Comparison of ENCODE assay signal across 19 cellular contexts in the genomic region with DNA sequence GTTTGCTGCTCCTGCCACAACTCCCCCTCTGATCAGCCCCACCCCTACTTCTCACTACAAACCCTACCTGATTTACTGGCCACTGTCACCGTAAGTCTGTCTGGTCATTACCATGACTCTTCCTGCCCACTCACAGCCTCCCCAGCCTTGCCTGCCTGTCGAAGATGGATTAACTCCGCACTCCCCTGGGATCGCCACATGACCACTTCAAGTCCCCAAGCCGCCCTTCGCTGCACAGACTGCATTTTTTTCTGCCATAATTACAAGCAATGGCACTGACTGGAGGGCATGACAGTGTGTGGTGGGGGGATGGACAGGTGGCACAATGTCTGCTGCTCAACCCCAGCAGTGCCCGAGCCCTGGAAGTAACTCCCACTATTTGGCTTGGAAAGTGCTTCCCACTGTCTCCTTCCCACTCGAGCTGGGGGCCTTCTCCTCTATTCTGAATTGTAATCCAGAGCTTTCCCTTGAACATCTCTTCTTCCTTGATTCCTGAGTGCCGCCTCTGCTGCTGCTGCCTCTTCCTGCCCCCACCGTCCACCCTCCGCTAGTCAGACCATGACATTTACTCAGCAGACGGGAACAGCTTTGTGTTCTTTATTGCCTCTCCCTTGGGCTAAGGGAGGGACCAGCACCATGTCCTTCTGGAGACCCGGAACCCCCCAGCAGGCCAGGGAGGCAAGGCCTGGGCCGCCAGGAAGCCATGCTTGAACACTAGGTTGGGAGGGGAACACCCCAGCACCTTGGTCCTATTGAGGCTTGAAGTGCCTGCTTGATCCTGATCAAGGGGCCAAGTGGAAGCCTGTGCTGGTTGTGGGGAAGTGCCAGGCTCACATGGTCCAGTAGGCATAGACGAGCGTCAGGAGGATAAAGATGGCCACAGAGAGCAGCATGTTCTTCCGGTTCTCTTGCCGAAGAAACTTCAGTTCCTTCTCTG. TPM values are rescaled to one million over a fixed set of nuclear protein-coding genes. Genes with fewer than 3 reads are reported as not detected.
DNase-seq lines count a peak whose midpoint lies in the region; ATAC-seq and TF ChIP-seq lines count a peak whose summit lies in the region.
"Had no signal": no experiment of that assay in that cellular context is flagged by ENCODE, and none has a peak within 500 bp of the region (broad histone marks: within the 10 kb centered on the region; RNA-seq: fewer than 3 reads in every experiment).

No MANE protein-coding gene starts in this region.

- no peak overlapping the region for H3K4me3 Mint-ChIP-seq in CD4-positive, alpha-beta T cell
- no peak overlapping the region for H3K4me3 Mint-ChIP-seq in T-helper 17 cell
- H3K4me3 Mint-ChIP-seq in naive thymus-derived CD4-positive, alpha-beta T cell = no peak overlapping the region
- H3K4me3 Mint-ChIP-seq: CD14-positive monocyte; IgD-negative memory B cell; stimulated activated naive CD8-positive, alpha-beta T cell treated with anti-CD3 and anti-CD28 coated beads, Interleukin-15, amount 100 ng/mL, for 72 hours had no signal

- CTCF ChIA-PET in CD4-positive, alpha-beta T cell (lab: Charles Lee) = interaction anchor here (1.9 to 2.3 kb wide), 2 partner anchors 83 to 209 kb away, joined by 4 to 5 read pairs; no protein-coding TSS in a partner anchor
- CTCF ChIA-PET in naive thymus-derived CD4-positive, alpha-beta T cell (lab: Charles Lee) = interaction anchor here (0.9 to 4.3 kb wide), 4 partner anchors 21 to 210 kb away, joined by 4 to 31 read pairs (median 6); no protein-coding TSS in a partner anchor

- no peak overlapping the region for H4K5ac ChIP-seq in mesendoderm (ENCODE audit: low read length)

- no CpG with 5 or more reads among the region's 18 CpGs for WGBS in mesendoderm (ENCODE audit: extremely low coverage, insufficient coverage, low lambda C conversion rate)

- H3K79me2 ChIP-seq in mesendoderm (ENCODE audit: control insufficient read depth, insufficient read depth, low read length) = no peaks in the 10 kb centered on the region
- H3K79me2 ChIP-seq: parathyroid adenoma had no signal

- H3K36me3 Mint-ChIP-seq in CD4-positive, alpha-beta T cell (ENCODE audit: low read depth) = peaks cover 58% of the 10 kb centered on the region
- peaks cover 8% of the 10 kb centered on the region for H3K36me3 Mint-ChIP-seq in T-helper 17 cell (ENCODE audit: low read depth)
- H3K36me3 Mint-ChIP-seq in naive thymus-derived CD4-positive, alpha-beta T cell = peaks cover 0 to 15% (median 8%) of the 10 kb centered on the region in 5 donors
- H3K36me3 Mint-ChIP-seq: IgD-negative memory B cell had no signal

- POLR2A ChIA-PET in CD4-positive, alpha-beta T cell (lab: Charles Lee) = interaction anchor here (1.2 kb wide), 1 partner anchor 83 kb away, joined by 3 read pairs; no protein-coding TSS in a partner anchor
- POLR2A ChIA-PET in naive thymus-derived CD4-positive, alpha-beta T cell (lab: Charles Lee) = interaction anchor here (0.8 kb wide), 1 partner anchor 211 kb away, joined by 3 read pairs; no protein-coding TSS in a partner anchor

- no peaks in the 10 kb centered on the region for H3K4me1 Mint-ChIP-seq in CD4-positive, alpha-beta T cell (ENCODE audit: low read depth)
- H3K4me1 Mint-ChIP-seq in T-helper 17 cell = peaks cover 12% of the 10 kb centered on the region
- H3K4me1 Mint-ChIP-seq in naive thymus-derived CD4-positive, alpha-beta T cell = peaks cover 2 to 20% (median 5%) of the 10 kb centered on the region in 7 donors
- H3K4me1 Mint-ChIP-seq: CD14-positive monocyte; stimulated activated naive CD8-positive, alpha-beta T cell treated with anti-CD3 and anti-CD28 coated beads, Interleukin-15, amount 100 ng/mL, for 72 hours had no signal

- H3K27me3 Mint-ChIP-seq in CD4-positive, alpha-beta T cell = no peaks in the 10 kb centered on the region
- H3K27me3 Mint-ChIP-seq in T-helper 17 cell = no peaks in the 10 kb centered on the region
- H3K27me3 Mint-ChIP-seq in naive thymus-derived CD4-positive, alpha-beta T cell = no peaks in the 10 kb centered on the region
- H3K27me3 Mint-ChIP-seq: IgD-negative memory B cell; stimulated activated naive CD8-positive, alpha-beta T cell treated with anti-CD3 and anti-CD28 coated beads, Interleukin-15, amount 100 ng/mL, for 72 hours had no signal

- no peak overlapping the region for H2AK5ac ChIP-seq in mesendoderm (ENCODE audit: low read length)

- H4K8ac ChIP-seq in mesendoderm (ENCODE audit: low read depth, low read length) = no peak overlapping the region

- no peak overlapping the region for H3K18ac ChIP-seq in mesendoderm (ENCODE audit: low read length)

- peaks cover 0 to 69% (median 14%) of the 10 kb centered on the region in 3 experiments for H3K36me3 ChIP-seq in naive thymus-derived CD4-positive, alpha-beta T cell (ENCODE audit: control insufficient read depth in 2 of 3, insufficient read depth in 3 of 3, low read length in 3 of 3)
- peaks cover 7% of the 10 kb centered on the region for H3K36me3 ChIP-seq in MG63
- peaks cover 7% of the 10 kb centered on the region for H3K36me3 ChIP-seq in mesendoderm (ENCODE audit: control insufficient read depth, insufficient read depth, low read length)

- H3K4me1 ChIP-seq in naive thymus-derived CD4-positive, alpha-beta T cell (ENCODE audit: control insufficient read depth in 2 of 2, insufficient read depth in 2 of 2, low read length in 2 of 2) = peaks cover 0 to 4% of the 10 kb centered on the region in 2 donors
- no peaks in the 10 kb centered on the region for H3K4me1 ChIP-seq in mesendoderm (ENCODE audit: control insufficient read depth, low read depth, low read length)
- H3K4me1 ChIP-seq: parathyroid adenoma had no signal

- no peak overlapping the region for H3K27ac ChIP-seq in CD4-positive, alpha-beta T cell (ENCODE audit: low read depth, low read length)
- no peak overlapping the region for H3K27ac ChIP-seq in naive thymus-derived CD4-positive, alpha-beta T cell (ENCODE audit: low read depth, low read length)
- H3K27ac ChIP-seq in mesendoderm (ENCODE audit: low read depth, low read length) = no peak overlapping the region
- H3K27ac ChIP-seq: parathyroid adenoma had no signal

- no peak overlapping the region for H3K56ac ChIP-seq in mesendoderm (ENCODE audit: low read length)

- no peak for ATAC-seq in CD4-positive, alpha-beta T cell (ENCODE audit: poor library complexity)
- ATAC-seq in T-helper 17 cell = no peak
- ATAC-seq in naive thymus-derived CD4-positive, alpha-beta T cell = no peak
- ATAC-seq: stimulated activated naive CD8-positive, alpha-beta T cell treated with anti-CD3 and anti-CD28 coated beads, Interleukin-15, amount 100 ng/mL, for 72 hours had no signal

- no peak overlapping the region for H3K4ac ChIP-seq in mesendoderm (ENCODE audit: low read depth, low read length)

- no peak overlapping the region for H2BK120ac ChIP-seq in mesendoderm (ENCODE audit: low read depth, low read length)

- peak in 1 of 10 experiments; percentile 28 for DNase-seq in CD4-positive, alpha-beta T cell
- peak; percentile 52 for DNase-seq in DMS79 (lab: John Stamatoyannopoulos, UW)
- no peak for DNase-seq in T-helper 17 cell
- DNase-seq in naive thymus-derived CD4-positive, alpha-beta T cell = no peak
- no peak for DNase-seq in NCI-H748 (lab: John Stamatoyannopoulos, UW; ENCODE audit: unreplicated experiment)
- no peak for DNase-seq in MG63
- DNase-seq in mesendoderm = no peak
- DNase-seq: anterior cingulate cortex; erythroblast; mesenchymal stem cell; NCI-H1105; NCI-H526; stimulated activated naive CD8-positive, alpha-beta T cell treated with anti-CD3 and anti-CD28 coated beads, Interleukin-15, amount 100 ng/mL, for 72 hours; T-helper 2 cell had no signal

- no peak overlapping the region for H2BK15ac ChIP-seq in mesendoderm (replicated peaks; ENCODE audit: low read depth)

- no peak for TF ChIP-seq CTCF in CD4-positive, alpha-beta T cell (IDR thresholded peaks at IDR 0.05)

- H3K4me3 ChIP-seq in naive thymus-derived CD4-positive, alpha-beta T cell (ENCODE audit: low read length) = no peak overlapping the region
- no peak overlapping the region for H3K4me3 ChIP-seq in MG63
- no peak overlapping the region for H3K4me3 ChIP-seq in mesendoderm (ENCODE audit: low read length)
- H3K4me3 ChIP-seq: smooth muscle cell had no signal

- no peaks in the 10 kb centered on the region for H3K9me3 ChIP-seq in CD4-positive, alpha-beta T cell (ENCODE audit: control insufficient read depth, low read length)
- H3K9me3 ChIP-seq in T-helper 17 cell (ENCODE audit: control insufficient read depth, low read length, poor library complexity, severe bottlenecking) (no peaks in the 10 kb centered on the region), MG63 (no peaks in the 10 kb centered on the region)
- no peaks in the 10 kb centered on the region for H3K9me3 ChIP-seq in naive thymus-derived CD4-positive, alpha-beta T cell (ENCODE audit: control insufficient read depth in 2 of 3, low read length in 3 of 3)

- no peak overlapping the region for H2BK5ac ChIP-seq in mesendoderm (ENCODE audit: low read length)

- H3K27ac Mint-ChIP-seq in CD4-positive, alpha-beta T cell = peak overlapping the region; percentile 50
- peak overlapping the region; percentile 83 for H3K27ac Mint-ChIP-seq in T-helper 17 cell
- H3K27ac Mint-ChIP-seq in naive thymus-derived CD4-positive, alpha-beta T cell = peak overlapping the region in 5 of 9 donors; percentile 8 to 79 (median 39)
- H3K27ac Mint-ChIP-seq: activated T-helper 2 cell treated with anti-CD3 and anti-CD28 coated beads, Interferon-gamma antibody, Interleukin-2, Interleukin-4, amounts not matched to agents 10 μg/mL and 5 μg/mL and 100 μg/mL, durations not matched to agents 14 hours and 24 hours and 36 hours had no signal

- no peaks in the 10 kb centered on the region for H3K27me3 ChIP-seq in CD4-positive, alpha-beta T cell (ENCODE audit: control insufficient read depth, insufficient read depth, low read length)
- H3K27me3 ChIP-seq in naive thymus-derived CD4-positive, alpha-beta T cell (ENCODE audit: control insufficient read depth in 2 of 2, insufficient read depth in 2 of 2, low read length in 2 of 2) = no peaks in the 10 kb centered on the region
- H3K27me3 ChIP-seq in MG63 (no peaks in the 10 kb centered on the region), mesendoderm (ENCODE audit: insufficient read depth, low read length, poor library complexity) (no peaks in the 10 kb centered on the region)

- intact Hi-C loops in CD4-positive, alpha-beta T cell (cut with DNase I, micrococcal nuclease) = loop anchor here in 1 of 2 experiments (5.0 kb wide), 2 partner anchors 35 to 1015 kb away; no protein-coding TSS in a partner anchor
- intact Hi-C loops in naive thymus-derived CD4-positive, alpha-beta T cell (cut with micrococcal nuclease) = loop anchor here (5.0 to 10.0 kb wide), 3 partner anchors 100 to 1010 kb away; no protein-coding TSS in a partner anchor

- H3K9ac ChIP-seq in mesendoderm (ENCODE audit: low read length) = no peak overlapping the region
- H3K9ac ChIP-seq: parathyroid adenoma had no signal

- no peak overlapping the region for H3K23ac ChIP-seq in mesendoderm (ENCODE audit: low read length)

- H3K4me2 ChIP-seq in mesendoderm (ENCODE audit: low read length) = no peak overlapping the region
- H3K4me2 ChIP-seq: smooth muscle cell had no signal

- no peaks in the 10 kb centered on the region for H3K9me3 Mint-ChIP-seq in CD4-positive, alpha-beta T cell
- no peaks in the 10 kb centered on the region for H3K9me3 Mint-ChIP-seq in naive thymus-derived CD4-positive, alpha-beta T cell
- H3K9me3 Mint-ChIP-seq: activated T-helper 2 cell treated with anti-CD3 and anti-CD28 coated beads, Interferon-gamma antibody, Interleukin-2, Interleukin-4, amounts not matched to agents 10 μg/mL and 5 μg/mL and 100 μg/mL, durations not matched to agents 14 hours and 24 hours and 36 hours; CD14-positive monocyte; IgD-negative memory B cell; stimulated activated naive CD8-positive, alpha-beta T cell treated with anti-CD3 and anti-CD28 coated beads, Interleukin-15, amount 100 ng/mL, for 72 hours had no signal

- H3K79me1 ChIP-seq in mesendoderm (ENCODE audit: low read length) = no peaks in the 10 kb centered on the region

RNA-seq across cellular contexts. Expression of a gene that starts 17.1 kb away (rescaled TPM):
- 1 to 10 TPM; 7.3 to 8.0 TPM for total RNA-seq in CD4-positive, alpha-beta T cell
- 10 to 100 TPM; 29.6 to 43.7 TPM for total RNA-seq in T-helper 17 cell
- 10 to 100 TPM; 13.8 to 55.1 (median 18.0) TPM for total RNA-seq in naive thymus-derived CD4-positive, alpha-beta T cell
- polyA plus RNA-seq in naive thymus-derived CD4-positive, alpha-beta T cell = 10 to 100 TPM; 94.0 to 95.5 TPM
- total RNA-seq in MG63 (2014; rRNA removed; shearing (Covaris generic); ENCODE audit: low replicate concordance) = 30.6 and 71.3 TPM in 2 replicates
- 27.6 TPM for polyA plus RNA-seq in mesendoderm (2013, experiment 1 of 2)
- polyA plus RNA-seq in mesendoderm (2013, experiment 2 of 2) = 28.0 TPM

RNA-seq across cellular contexts. Expression of a gene that starts 49.6 kb away (rescaled TPM):
- total RNA-seq in CD4-positive, alpha-beta T cell = 10 to 100 TPM; 79.7 to 80.3 TPM
- 10 to 100 TPM; 79.7 to 81.3 TPM for total RNA-seq in T-helper 17 cell
- total RNA-seq in naive thymus-derived CD4-positive, alpha-beta T cell = 10 to 100 TPM; 70.0 to 89.4 (median 71.8) TPM
- 10 to 100 TPM; 21.1 to 34.2 TPM for polyA plus RNA-seq in naive thymus-derived CD4-positive, alpha-beta T cell
- 30.3 and 33.8 TPM in 2 replicates for total RNA-seq in MG63 (2014; rRNA removed; shearing (Covaris generic); ENCODE audit: low replicate concordance)
- polyA plus RNA-seq in mesendoderm (2013, experiment 1 of 2) = 15.6 TPM
- 15.0 TPM for polyA plus RNA-seq in mesendoderm (2013, experiment 2 of 2)
